ENCODE assay signal across 11 cellular contexts in the genomic region with DNA sequence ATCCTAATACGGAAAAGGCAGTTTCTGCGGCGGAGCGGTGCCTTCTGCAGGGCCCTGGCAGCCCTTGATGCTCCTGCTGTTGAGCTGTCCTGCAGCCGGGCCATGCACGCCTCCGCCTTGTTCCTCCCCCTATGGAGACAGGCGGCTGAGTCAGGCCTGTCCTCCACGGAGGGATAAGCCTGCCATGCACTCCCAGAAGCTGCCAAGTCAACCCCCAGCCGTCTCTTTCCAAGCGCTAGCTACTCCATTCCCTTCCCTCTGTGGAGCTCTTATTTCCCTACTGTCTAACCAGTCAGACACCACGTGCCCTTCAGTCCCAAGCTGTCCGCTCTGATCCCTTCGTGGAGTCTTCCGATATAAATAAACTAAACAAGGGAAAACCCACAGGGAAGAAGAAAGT.
DNase-seq lines count a peak whose midpoint lies in the region; ATAC-seq and TF ChIP-seq lines count a peak whose summit lies in the region.
"Had no signal": no experiment of that assay in that cellular context is flagged by ENCODE, and none has a peak within 500 bp of the region (broad histone marks: within the 10 kb centered on the region; RNA-seq: fewer than 3 reads in every experiment).

No MANE protein-coding gene starts in this region.

- peaks cover 5% of the 10 kb centered on the region for H3K27me3 Mint-ChIP-seq in neural progenitor cell (ENCODE audit: insufficient read depth, low read depth)
- H3K27me3 Mint-ChIP-seq: IgD-negative memory B cell had no signal

- TF ChIP-seq POLR2A in Peyer's patch (IDR thresholded peaks at IDR 0.05) = no peak

- no peaks in the 10 kb centered on the region for H3K36me3 ChIP-seq in fibroblast of lung (ENCODE audit: control insufficient read depth, insufficient read depth, low read length)
- H3K36me3 ChIP-seq in neural progenitor cell = no peaks in the 10 kb centered on the region
- H3K36me3 ChIP-seq in Peyer's patch = no peaks in the 10 kb centered on the region

- H3K4me3 ChIP-seq in AG04450 (ENCODE audit: low read depth, low read length) (no peak overlapping the region), fibroblast of lung (replicated peaks in 1 of 4; ENCODE audit: control extremely low read depth in 1 of 4, insufficient read depth in 1 of 4, low read depth in 3 of 4, low read length in 4 of 4) (no peak overlapping the region), neural progenitor cell (no peak overlapping the region), Peyer's patch (no peak overlapping the region)

- CTCF ChIA-PET in AG04450 (lab: Charles Lee) = interaction anchor here (0.6 to 1.9 kb wide), 12 partner anchors 11 to 1195 kb away, joined by 3 to 12 read pairs (median 5); no protein-coding TSS in a partner anchor

- H3K9me3 Mint-ChIP-seq in neural progenitor cell = no peaks in the 10 kb centered on the region

- H3K4me1 ChIP-seq in fibroblast of lung (ENCODE audit: control insufficient read depth, extremely low read depth, insufficient read depth, low read length) (peaks cover 21% of the 10 kb centered on the region), neural progenitor cell (peaks cover 9% of the 10 kb centered on the region), Peyer's patch (peaks cover 0 to 9% (median 0%) of the 10 kb centered on the region in 4 donors)

- ATAC-seq in HG03520 (IDR thresholded peaks at IDR 0.05; ENCODE audit: unreplicated experiment) = no peak

- H3K27ac Mint-ChIP-seq in neural progenitor cell = no peak overlapping the region
- H3K27ac Mint-ChIP-seq: IgD-negative memory B cell had no signal

- peaks cover 25% of the 10 kb centered on the region for H3K4me1 Mint-ChIP-seq in neural progenitor cell
- H3K4me1 Mint-ChIP-seq: IgD-negative memory B cell had no signal

- no peak overlapping the region for H3K9ac ChIP-seq in fibroblast of lung (ENCODE audit: insufficient read depth, low read length)
- no peak overlapping the region for H3K9ac ChIP-seq in neural progenitor cell

- H3F3A ChIP-seq in neural progenitor cell (ENCODE audit: low read depth) = peaks cover 16% of the 10 kb centered on the region

- no peak overlapping the region for H3K4me3 Mint-ChIP-seq in neural progenitor cell
- H3K4me3 Mint-ChIP-seq: IgD-negative memory B cell had no signal

- no peaks in the 10 kb centered on the region for H3K9me3 ChIP-seq in AG04450 (ENCODE audit: control insufficient read depth, insufficient read depth, low read length)
- H3K9me3 ChIP-seq in fibroblast of lung (ENCODE audit: control insufficient read depth, insufficient read depth, low read depth, low read length) = no peaks in the 10 kb centered on the region
- no peaks in the 10 kb centered on the region for H3K9me3 ChIP-seq in neural progenitor cell (ENCODE audit: low read depth)
- no peaks in the 10 kb centered on the region for H3K9me3 ChIP-seq in Peyer's patch

- DNase-seq in AG04450 (ENCODE audit: low read depth, low spot score) = peak; percentile 84
- DNase-seq in RPMI7951 (ENCODE audit: low read depth) = peak; percentile 22
- peak; percentile 91 to 96 for DNase-seq in fibroblast of lung (ENCODE audit: low read depth in 2 of 2)
- DNase-seq in neural progenitor cell (ENCODE audit: low spot score) = peak; percentile 52
- DNase-seq in activated naive CD4-positive, alpha-beta T cell treated with anti-CD3 and anti-CD28 coated beads, Interleukin-2, amount 50 U/mL, for 16 hours = no peak
- no peak for DNase-seq in Peyer's patch
- no peak for DNase-seq in germinal center (ENCODE audit: low spot score)
- DNase-seq: activated effector memory CD4-positive, alpha-beta T cell treated with Interleukin-2 at 50 U/mL for 16 hours; SIG-M5 had no signal

- no peaks in the 10 kb centered on the region for H4K20me1 ChIP-seq in fibroblast of lung (ENCODE audit: control insufficient read depth, extremely low read depth, insufficient read depth, low read length)
- no peaks in the 10 kb centered on the region for H4K20me1 ChIP-seq in neural progenitor cell (ENCODE audit: low read depth)

- no peak for TF ChIP-seq CTCF in AG04450 (IDR thresholded peaks at IDR 0.05; ENCODE audit: low read depth, low read length)
- TF ChIP-seq CTCF in fibroblast of lung (conservative IDR thresholded peaks at IDR 0.05 in 1 of 2, IDR thresholded peaks at IDR 0.05 in 1 of 2; ENCODE audit: low read depth in 1 of 2, low read length in 2 of 2) = no peak
- TF ChIP-seq CTCF in neural progenitor cell (IDR thresholded peaks at IDR 0.05) = no peak
- no peak for TF ChIP-seq CTCF in Peyer's patch (IDR thresholded peaks at IDR 0.05)

- H3K36me3 Mint-ChIP-seq in neural progenitor cell = no peaks in the 10 kb centered on the region
- H3K36me3 Mint-ChIP-seq: IgD-negative memory B cell had no signal

- H3K79me2 ChIP-seq in fibroblast of lung (ENCODE audit: control insufficient read depth, insufficient read depth, low read length) (no peaks in the 10 kb centered on the region), neural progenitor cell (ENCODE audit: low read depth) (no peaks in the 10 kb centered on the region)

- H2AFZ ChIP-seq in fibroblast of lung (ENCODE audit: low read length) (peak overlapping the region; percentile 38), neural progenitor cell (replicated peaks) (peak overlapping the region; percentile 56)

- POLR2A ChIA-PET in AG04450 (lab: Yijun Ruan, JAX) = interaction anchor here (0.5 to 0.9 kb wide), 3 partner anchors 326 to 765 kb away, joined by 3 to 4 read pairs (median 3); no protein-coding TSS in a partner anchor

- H3K27ac ChIP-seq in AG04450 (ENCODE audit: low read depth, low read length) (peak overlapping the region; percentile 40), fibroblast of lung (ENCODE audit: insufficient read depth, low read length) (peak overlapping the region; percentile 10), neural progenitor cell (no peak overlapping the region), Peyer's patch (no peak overlapping the region)

- H3K4me2 ChIP-seq in fibroblast of lung (ENCODE audit: extremely low read depth, insufficient read depth, low read length) (peak overlapping the region; percentile 75), neural progenitor cell (no peak overlapping the region)

- H3K27me3 ChIP-seq in AG04450 (ENCODE audit: control insufficient read depth, insufficient read depth, low read length) = no peaks in the 10 kb centered on the region
- no peaks in the 10 kb centered on the region for H3K27me3 ChIP-seq in fibroblast of lung (ENCODE audit: control insufficient read depth, insufficient read depth, low read length)
- peaks cover 2% of the 10 kb centered on the region for H3K27me3 ChIP-seq in neural progenitor cell
- no peaks in the 10 kb centered on the region for H3K27me3 ChIP-seq in Peyer's patch

Comparison
In these comparisons a context has a peak if more than half of its experiments do, and no peak if none do; other contexts are left out.
1. DNase-seq: peak in AG04450 (single experiment), RPMI7951 (single experiment), fibroblast of lung (2 of 2) and neural progenitor cell (single experiment); none in activated naive CD4-positive, alpha-beta T cell treated with anti-CD3 and anti-CD28 coated beads, Interleukin-2, amount 50 U/mL, for 16 hours (single experiment), Peyer's patch (0 of 3) and germinal center (single experiment).
2. H3K27ac ChIP-seq: peak in AG04450 (single experiment) and fibroblast of lung (single experiment); none in neural progenitor cell (single experiment) and Peyer's patch (0 of 4).